Comparison of ENCODE assay signal across 17 cellular contexts in the genomic region with DNA sequence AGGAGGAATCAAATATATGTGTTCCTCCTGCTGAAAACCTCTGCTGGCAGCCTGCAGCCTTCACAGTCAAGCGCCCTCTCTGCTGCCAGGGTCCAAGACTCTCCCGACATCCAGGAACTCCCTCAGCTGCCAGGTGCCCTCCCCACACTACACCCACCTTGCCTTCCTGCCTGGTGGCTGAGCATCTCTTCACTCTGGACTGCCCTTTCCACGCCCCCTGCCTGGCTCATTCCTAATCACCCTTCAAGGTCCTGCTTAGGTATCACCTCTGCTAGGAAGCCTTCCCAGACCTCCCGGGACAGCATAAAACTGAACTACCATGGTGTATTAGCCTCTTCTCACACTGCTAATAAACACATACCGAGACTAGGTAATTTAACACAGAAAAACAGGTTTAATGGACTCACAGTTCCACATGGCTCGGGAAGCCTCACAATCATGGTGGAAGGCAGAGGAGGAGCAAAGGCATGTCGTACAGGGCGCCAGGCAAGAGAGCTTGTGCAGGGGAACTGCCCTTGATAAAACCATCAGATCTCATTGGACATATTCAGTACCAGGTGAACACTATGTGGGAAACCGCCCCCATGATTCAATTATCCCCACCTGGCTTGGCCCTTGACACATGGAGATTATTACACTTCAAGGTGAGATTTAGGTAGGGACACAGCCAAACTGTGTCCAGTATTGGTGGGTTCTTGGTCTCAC. TPM values are rescaled to one million over a fixed set of nuclear protein-coding genes. Genes with fewer than 3 reads are reported as not detected.
A peak's percentile ranks its signal among the peaks of the same experiment; 100 is the strongest.
DNase-seq lines count a peak whose midpoint lies in the region; ATAC-seq, FAIRE-seq and TF ChIP-seq lines count a peak whose summit lies in the region.
"Had no signal": no experiment of that assay in that cellular context is flagged by ENCODE, and none has a peak within 500 bp of the region (broad histone marks: within the 10 kb centered on the region; RNA-seq: fewer than 3 reads in every experiment).

No MANE protein-coding gene starts in this region.

- no peaks in the 10 kb centered on the region for H3K27me3 ChIP-seq in upper lobe of right lung

- peak overlapping the region; percentile 89 for H3K27ac ChIP-seq in VCaP
- H3K27ac ChIP-seq in upper lobe of right lung = no peak overlapping the region
- H3K27ac ChIP-seq: 22Rv1, KMS-11 had no signal

- FAIRE-seq in GM19239 (lab: Jason Lieb, UNC) = no peak
- FAIRE-seq: GM12891 had no signal

- intact Hi-C loops in upper lobe of right lung (cut with DNase I) = no loop called here

- TF ChIP-seq CTCF in VCaP (conservative IDR thresholded peaks at IDR 0.05) (no peak), upper lobe of right lung (IDR thresholded peaks at IDR 0.05) (no peak)

- H3K4me1 ChIP-seq in upper lobe of right lung = peaks cover 5% of the 10 kb centered on the region

- DNase-seq in DMS53 (lab: John Stamatoyannopoulos, UW) (peak; percentile 39), DMS53 treated with DMSO at 0.1 percent for 48 hours (lab: John Stamatoyannopoulos, UW; ENCODE audit: unreplicated experiment) (no peak), mesenteric fat pad (ENCODE audit: low spot score) (peak; percentile 62), upper lobe of right lung (no peak), GM19239 (ENCODE audit: insufficient read length, low spot score) (no peak), Kasumi-1 (lab: John Stamatoyannopoulos, UW) (no peak)
- DNase-seq: ACHN, DMS79, GOT3, H9 had no signal

- H3K4me3 ChIP-seq in upper lobe of right lung = no peak overlapping the region

- no peaks in the 10 kb centered on the region for H3K9me3 ChIP-seq in upper lobe of right lung

- peak; percentile 21 for ATAC-seq in upper lobe of right lung
- ATAC-seq in HG03565 (IDR thresholded peaks at IDR 0.05; ENCODE audit: unreplicated experiment) = no peak

- H3K36me3 ChIP-seq in upper lobe of right lung = no peaks in the 10 kb centered on the region

RNA-seq across cellular contexts. Expression of gene LDLRAD1, which starts 15.3 kb away (rescaled TPM):
- not detected for total RNA-seq in mesenteric fat pad
- 0.41 TPM for total RNA-seq in upper lobe of right lung
- total RNA-seq: G401, H9, HT1080 had no signal

RNA-seq across cellular contexts. Expression of gene TMEM59, which starts 50.3 kb away (rescaled TPM):
- total RNA-seq in mesenteric fat pad (364 TPM), upper lobe of right lung (440 TPM)

RNA-seq across cellular contexts. Expression of gene TCEANC2, which starts 50.7 kb away (rescaled TPM):
- total RNA-seq in mesenteric fat pad (4.2 TPM), upper lobe of right lung (4.7 TPM)

RNA-seq across cellular contexts. Expression of gene LRRC42, which starts 56.5 kb away (rescaled TPM):
- total RNA-seq in mesenteric fat pad = 18.0 TPM
- total RNA-seq in upper lobe of right lung = 18.1 TPM

RNA-seq across cellular contexts. Expression of gene IFT25, which starts 57.2 kb away (rescaled TPM):
- 17.2 TPM for total RNA-seq in mesenteric fat pad
- total RNA-seq in upper lobe of right lung = 16.8 TPM

Comparison
In these comparisons a context has a peak if more than half of its experiments do, and no peak if none do; other contexts are left out.
1. DNase-seq: peak in DMS53 (single experiment) and mesenteric fat pad (single experiment); none in DMS53 treated with DMSO at 0.1 percent for 48 hours (single experiment), upper lobe of right lung (single experiment), GM19239 (single experiment) and Kasumi-1 (0 of 2).